Comparison of ENCODE assay signal across 8 cellular contexts in the genomic region with DNA sequence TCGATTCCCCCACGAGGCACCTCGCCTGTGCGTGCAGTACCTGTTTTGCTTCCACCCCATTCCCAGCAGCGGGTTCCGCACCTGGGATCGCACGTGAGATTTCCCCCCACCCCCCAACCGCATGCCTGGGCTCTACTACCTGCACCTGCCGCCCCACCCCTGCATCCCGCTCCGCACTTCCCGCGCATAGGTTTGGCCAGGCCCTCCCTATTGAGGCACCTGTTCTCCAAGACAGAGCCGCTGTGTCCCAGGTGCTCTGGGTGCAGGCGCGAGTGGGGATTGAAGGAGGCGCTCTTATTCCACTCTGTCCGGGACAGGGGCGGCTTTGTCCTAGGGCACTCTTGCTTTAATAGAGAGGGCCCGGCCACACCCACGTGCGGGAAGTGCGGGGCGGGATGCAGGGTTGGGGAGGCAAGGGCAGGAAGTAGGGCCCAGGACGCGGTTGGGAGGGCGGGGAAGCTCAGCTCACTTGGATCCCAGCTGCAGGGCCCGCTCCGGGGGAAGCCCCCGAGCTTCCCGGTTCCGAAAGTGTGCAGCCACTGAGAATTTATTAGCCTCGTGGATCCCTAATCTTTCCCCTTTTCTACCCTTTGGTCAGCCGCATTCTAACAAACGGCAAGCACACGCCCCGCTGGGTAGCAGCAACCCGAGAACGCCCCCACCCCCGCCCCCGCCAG. TPM values are rescaled to one million over a fixed set of nuclear protein-coding genes. Genes with fewer than 3 reads are reported as not detected.
A peak's percentile ranks its signal among the peaks of the same experiment; 100 is the strongest.
DNase-seq lines count a peak whose midpoint lies in the region; ATAC-seq and TF ChIP-seq lines count a peak whose summit lies in the region.

No MANE protein-coding gene starts in this region.

- TF ChIP-seq POLR2A in body of pancreas (IDR thresholded peaks at IDR 0.05) = no peak

- intact Hi-C loops in body of pancreas (cut with DNase I) = no loop called here

- no peak for TF ChIP-seq CTCF in GM12875 (IDR thresholded peaks at IDR 0.05; ENCODE audit: borderline replicate concordance, insufficient read depth, low read depth, low read length)
- no peak for TF ChIP-seq CTCF in body of pancreas (IDR thresholded peaks at IDR 0.05)

- H3K27me3 ChIP-seq in MG63 (no peaks in the 10 kb centered on the region), body of pancreas (no peaks in the 10 kb centered on the region), stomach smooth muscle (ENCODE audit: control insufficient read depth in 1 of 2, insufficient read depth in 2 of 2, low read length in 2 of 2) (peaks cover 0 to 6% of the 10 kb centered on the region in 2 donors)

- peak overlapping the region; percentile 64 to 73 for H3K9ac ChIP-seq in stomach smooth muscle (ENCODE audit: low read length in 2 of 2)

- H3K27ac ChIP-seq in body of pancreas (peak overlapping the region in 3 of 4 donors; percentile 41 to 60 (median 51)), stomach smooth muscle (ENCODE audit: low read length) (no peak overlapping the region), caudate nucleus (ENCODE audit: low read depth, low read length) (no peak overlapping the region)

- peak overlapping the region; percentile 63 for H3K4me3 ChIP-seq in GM12875 (ENCODE audit: low read depth, low read length)
- peak overlapping the region; percentile 76 for H3K4me3 ChIP-seq in MG63
- peak overlapping the region; percentile 41 to 54 for H3K4me3 ChIP-seq in body of pancreas
- H3K4me3 ChIP-seq in stomach smooth muscle (ENCODE audit: low read length in 2 of 2) = peak overlapping the region; percentile 85 to 89

- WGBS in body of pancreas, 2 donors = 9 to 29% methylated on average over 20 to 42 of the region's 42 CpGs

- ATAC-seq in body of pancreas = peak; percentile 47
- ATAC-seq in HG03460 (IDR thresholded peaks at IDR 0.05; ENCODE audit: unreplicated experiment) = no peak
- ATAC-seq in HG02798 (IDR thresholded peaks at IDR 0.05; ENCODE audit: poor library complexity, unreplicated experiment) = no peak

- H3K4me1 ChIP-seq in body of pancreas (peaks cover 15% of the 10 kb centered on the region), stomach smooth muscle (ENCODE audit: control insufficient read depth, insufficient read depth, low read length) (peaks cover 10% of the 10 kb centered on the region)

- H3K9me3 ChIP-seq in MG63 (no peaks in the 10 kb centered on the region), body of pancreas (no peaks in the 10 kb centered on the region), stomach smooth muscle (ENCODE audit: control insufficient read depth in 2 of 2, low read length in 2 of 2) (no peaks in the 10 kb centered on the region)

- H3K36me3 ChIP-seq in MG63 (peaks cover 21% of the 10 kb centered on the region), body of pancreas (replicated peaks in 1 of 2; ENCODE audit: insufficient read depth in 1 of 2, low read depth in 2 of 2) (no peaks in the 10 kb centered on the region), stomach smooth muscle (ENCODE audit: control insufficient read depth in 2 of 2, insufficient read depth in 2 of 2, low read length in 2 of 2) (no peaks in the 10 kb centered on the region)

- peak; percentile 66 for DNase-seq in MG63
- DNase-seq in body of pancreas = peak; percentile 40 to 52 (median 44)
- peak; percentile 51 for DNase-seq in kidney tubule cell (ENCODE audit: low spot score)
- no peak for DNase-seq in caudate nucleus (lab: John Stamatoyannopoulos, UW)

RNA-seq across cellular contexts. Expression of gene MOCOS, which starts 0.7 kb away (rescaled TPM):
- 13.4 and 16.4 TPM in 2 replicates for total RNA-seq in MG63 (2014; rRNA removed; shearing (Covaris generic); ENCODE audit: low replicate concordance)
- total RNA-seq in body of pancreas = 1 to 10 TPM; 1.0 to 1.3 TPM

RNA-seq across cellular contexts. Expression of gene ELP2, which starts 56.9 kb away (rescaled TPM):
- 85.7 and 109 TPM in 2 replicates for total RNA-seq in MG63 (2014; rRNA removed; shearing (Covaris generic); ENCODE audit: low replicate concordance)
- 10 to 100 TPM; 44.2 to 56.8 TPM for total RNA-seq in body of pancreas

RNA-seq across cellular contexts. Expression of gene SLC39A6, which starts 57.5 kb away (rescaled TPM):
- 63.0 and 80.9 TPM in 2 replicates for total RNA-seq in MG63 (2014; rRNA removed; shearing (Covaris generic); ENCODE audit: low replicate concordance)
- 10 to 100 TPM; 22.6 to 22.7 TPM for total RNA-seq in body of pancreas

Comparison
In these comparisons a context has a peak if more than half of its experiments do, and no peak if none do; other contexts are left out.
1. DNase-seq: peak in MG63 (single experiment), body of pancreas (4 of 4) and kidney tubule cell (single experiment); none in caudate nucleus (0 of 61).
2. H3K27ac ChIP-seq: peak in body of pancreas (3 of 4); none in stomach smooth muscle (single experiment) and caudate nucleus (single experiment).
3. Peak in every context shown above with its lines, with median percentiles within 50 percentile points of each other: H3K4me3 ChIP-seq.